In the genomic region with DNA sequence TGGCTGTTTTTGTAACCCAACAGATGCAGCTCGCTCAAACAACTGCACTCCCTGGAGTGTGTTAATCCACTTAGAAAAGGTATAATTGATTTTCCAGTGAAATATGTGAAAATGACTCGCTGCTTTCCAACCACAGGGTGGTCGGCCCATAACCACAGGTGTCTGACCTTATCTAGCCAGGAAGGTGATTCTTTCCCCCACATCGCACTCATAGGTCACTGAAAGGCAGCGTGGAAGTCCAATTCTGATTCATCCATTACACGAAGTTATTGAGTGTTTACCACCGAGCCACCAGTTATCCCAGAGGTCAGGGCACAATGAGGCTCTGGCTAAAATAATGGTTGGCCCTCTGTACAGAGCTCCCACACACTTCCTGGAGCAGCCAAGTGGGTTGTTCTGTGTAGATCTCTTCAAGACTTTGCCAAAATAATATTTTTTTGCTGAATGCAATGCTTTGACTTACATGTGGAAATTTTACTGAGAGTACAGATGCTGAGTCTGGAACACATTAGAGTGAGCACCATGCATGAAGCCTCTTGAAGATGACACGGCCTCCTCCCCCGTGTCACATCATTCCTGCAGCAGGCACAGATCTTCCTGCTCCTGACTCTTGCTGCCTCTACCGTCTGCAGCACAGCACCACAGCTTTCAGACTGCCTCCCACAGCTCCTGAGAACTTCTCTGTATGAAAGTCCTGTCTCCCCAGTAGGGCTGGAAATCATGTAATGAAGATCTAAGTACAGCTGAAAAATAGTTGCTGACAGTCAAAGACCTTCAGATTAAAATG, we compare ENCODE assay signal across 25 cellular contexts.
DNase-seq lines count a peak whose midpoint lies in the region; ATAC-seq and TF ChIP-seq lines count a peak whose summit lies in the region.
"Had no signal": no experiment of that assay in that cellular context is flagged by ENCODE, and none has a peak within 500 bp of the region (broad histone marks: within the 10 kb centered on the region; RNA-seq: fewer than 3 reads in every experiment).

No MANE protein-coding gene starts in this region.

- peaks cover 2% of the 10 kb centered on the region for H3K9me3 Mint-ChIP-seq in T-helper 2 cell treated with Interferon-gamma antibody and Interleukin-4, amounts not matched to agents 5 μg/mL and 100 μg/mL, for 36 hours
- H3K9me3 Mint-ChIP-seq in stimulated activated naive B cell treated with anti-CD40 and anti-IgM and Interleukin-4, amounts not matched to agents 10 μg/mL and 1 μg/mL and 100 μg/mL, for 72 hours = peaks cover 5 to 15% of the 10 kb centered on the region in 2 donors

- no peaks in the 10 kb centered on the region for H3K36me3 Mint-ChIP-seq in T-helper 2 cell treated with Interferon-gamma antibody and Interleukin-4, amounts not matched to agents 5 μg/mL and 100 μg/mL, for 36 hours (ENCODE audit: low read depth)
- no peaks in the 10 kb centered on the region for H3K36me3 Mint-ChIP-seq in stimulated activated naive B cell treated with anti-CD40 and anti-IgM and Interleukin-4, amounts not matched to agents 10 μg/mL and 1 μg/mL and 100 μg/mL, for 72 hours
- H3K36me3 Mint-ChIP-seq: CD8-positive, alpha-beta memory T cell had no signal

- no peaks in the 10 kb centered on the region for H3K36me3 ChIP-seq in WERI-Rb-1
- H3K36me3 ChIP-seq in left lung = no peaks in the 10 kb centered on the region
- no peaks in the 10 kb centered on the region for H3K36me3 ChIP-seq in left ventricle myocardium inferior
- H3K36me3 ChIP-seq: SJSA1 had no signal

- no peak overlapping the region for H3K27ac Mint-ChIP-seq in T-helper 2 cell treated with Interferon-gamma antibody and Interleukin-4, amounts not matched to agents 5 μg/mL and 100 μg/mL, for 36 hours
- H3K27ac Mint-ChIP-seq in stimulated activated naive B cell treated with anti-CD40 and anti-IgM and Interleukin-4, amounts not matched to agents 10 μg/mL and 1 μg/mL and 100 μg/mL, for 72 hours = no peak overlapping the region
- H3K27ac Mint-ChIP-seq: activated naive CD4-positive, alpha-beta T cell treated with anti-CD3 and anti-CD28 coated beads for 36 hours; CD8-positive, alpha-beta memory T cell; T-helper 1 cell treated with Interleukin-12 subunit alpha and Interleukin-12 subunit beta and Interleukin-4 antibody, amounts not matched to agents 30 μg/mL and 1 μg/mL, for 36 hours had no signal

- H3K9me3 ChIP-seq in WERI-Rb-1 (ENCODE audit: severe bottlenecking) (no peaks in the 10 kb centered on the region), left lung (peaks cover 0 to 8% of the 10 kb centered on the region in 2 donors), left ventricle myocardium inferior (replicated peaks) (peaks cover 27% of the 10 kb centered on the region)
- H3K9me3 ChIP-seq: SJSA1 had no signal

- H3K27me3 Mint-ChIP-seq in T-helper 2 cell treated with Interferon-gamma antibody and Interleukin-4, amounts not matched to agents 5 μg/mL and 100 μg/mL, for 36 hours (ENCODE audit: low read depth) = no peaks in the 10 kb centered on the region
- no peaks in the 10 kb centered on the region for H3K27me3 Mint-ChIP-seq in stimulated activated naive B cell treated with anti-CD40 and anti-IgM and Interleukin-4, amounts not matched to agents 10 μg/mL and 1 μg/mL and 100 μg/mL, for 72 hours
- H3K27me3 Mint-ChIP-seq: CD8-positive, alpha-beta memory T cell had no signal

- H3K27ac ChIP-seq in WERI-Rb-1 (no peak overlapping the region), left lung (no peak overlapping the region), left ventricle myocardium inferior (replicated peaks) (no peak overlapping the region)
- H3K27ac ChIP-seq: 22Rv1, dorsolateral prefrontal cortex, epithelial cell of prostate, SJSA1, VCaP had no signal

- intact Hi-C loops in left lung (cut with DNase I) (no loop called here), left ventricle myocardium inferior (cut with micrococcal nuclease) (no loop called here)

- H3K4me3 ChIP-seq in WERI-Rb-1 (ENCODE audit: low read depth, low read length) = no peak overlapping the region
- no peak overlapping the region for H3K4me3 ChIP-seq in left lung
- H3K4me3 ChIP-seq in left ventricle myocardium inferior = no peak overlapping the region
- H3K4me3 ChIP-seq: dorsolateral prefrontal cortex, lung, SJSA1 had no signal

- H3K27me3 ChIP-seq in WERI-Rb-1 (ENCODE audit: insufficient read depth, low read depth, severe bottlenecking) (no peaks in the 10 kb centered on the region), left lung (no peaks in the 10 kb centered on the region), left ventricle myocardium inferior (ENCODE audit: low read depth) (peaks cover 28% of the 10 kb centered on the region)
- H3K27me3 ChIP-seq: SJSA1 had no signal

- H3K4me3 Mint-ChIP-seq in T-helper 2 cell treated with Interferon-gamma antibody and Interleukin-4, amounts not matched to agents 5 μg/mL and 100 μg/mL, for 36 hours = no peak overlapping the region
- no peak overlapping the region for H3K4me3 Mint-ChIP-seq in stimulated activated naive B cell treated with anti-CD40 and anti-IgM and Interleukin-4, amounts not matched to agents 10 μg/mL and 1 μg/mL and 100 μg/mL, for 72 hours
- H3K4me3 Mint-ChIP-seq: activated naive CD4-positive, alpha-beta T cell treated with anti-CD3 and anti-CD28 coated beads for 36 hours; CD8-positive, alpha-beta memory T cell; T-helper 1 cell treated with Interleukin-12 subunit alpha and Interleukin-12 subunit beta and Interleukin-4 antibody, amounts not matched to agents 30 μg/mL and 1 μg/mL, for 36 hours had no signal

- TF ChIP-seq CTCF in WERI-Rb-1 (IDR thresholded peaks at IDR 0.05; ENCODE audit: low read depth, low read length) = 0 out of 2 replicates have a peak, but pooled peaks have one; percentile 9
- no peak for TF ChIP-seq CTCF in left lung (IDR thresholded peaks at IDR 0.05)
- TF ChIP-seq CTCF in left ventricle myocardium inferior (IDR thresholded peaks at IDR 0.05; ENCODE audit: borderline replicate concordance) = no peak

- peak; percentile 7 for DNase-seq in T-helper 2 cell treated with Interferon-gamma antibody and Interleukin-4, amounts not matched to agents 5 μg/mL and 100 μg/mL, for 36 hours (ENCODE audit: low spot score)
- DNase-seq in T-helper 2 cell (no peak), WERI-Rb-1 (no peak), left lung (no peak), left ventricle myocardium inferior (no peak), epidermal melanocyte (ENCODE audit: insufficient read length, low spot score) (no peak)
- no peak for DNase-seq in stimulated activated naive B cell treated with anti-CD40 and anti-IgM and Interleukin-4, amounts not matched to agents 10 μg/mL and 1 μg/mL and 100 μg/mL, for 72 hours
- DNase-seq: activated naive CD4-positive, alpha-beta T cell treated with anti-CD3 and anti-CD28 coated beads for 36 hours; activated T-cell treated with anti-CD3 and anti-CD28 coated beads for 4 hours; CD8-positive, alpha-beta memory T cell; foreskin fibroblast; H7; hippocampal formation; IMR-90; NCI-H1105 treated with DMSO at 0.1 percent for 48 hours; small intestine; stimulated activated CD4-positive, alpha-beta T cell treated with anti-CD3 and anti-CD28 coated beads, Interleukin-4, amount 100 ng/mL, for 4 hours had no signal

- H3K4me1 Mint-ChIP-seq in T-helper 2 cell treated with Interferon-gamma antibody and Interleukin-4, amounts not matched to agents 5 μg/mL and 100 μg/mL, for 36 hours (ENCODE audit: low read depth) = no peaks in the 10 kb centered on the region
- no peaks in the 10 kb centered on the region for H3K4me1 Mint-ChIP-seq in stimulated activated naive B cell treated with anti-CD40 and anti-IgM and Interleukin-4, amounts not matched to agents 10 μg/mL and 1 μg/mL and 100 μg/mL, for 72 hours
- H3K4me1 Mint-ChIP-seq: CD8-positive, alpha-beta memory T cell had no signal

- ATAC-seq in left lung (peak; percentile 30), HG02884 (IDR thresholded peaks at IDR 0.05; ENCODE audit: unreplicated experiment) (no peak)
- ATAC-seq in stimulated activated naive B cell treated with anti-CD40 and anti-IgM and Interleukin-4, amounts not matched to agents 10 μg/mL and 1 μg/mL and 100 μg/mL, for 72 hours (replicated peaks) = peak; percentile 27 to 31

- H3K4me1 ChIP-seq in left lung (no peaks in the 10 kb centered on the region), left ventricle myocardium inferior (no peaks in the 10 kb centered on the region)
- H3K4me1 ChIP-seq: SJSA1 had no signal
